In the genomic region with DNA sequence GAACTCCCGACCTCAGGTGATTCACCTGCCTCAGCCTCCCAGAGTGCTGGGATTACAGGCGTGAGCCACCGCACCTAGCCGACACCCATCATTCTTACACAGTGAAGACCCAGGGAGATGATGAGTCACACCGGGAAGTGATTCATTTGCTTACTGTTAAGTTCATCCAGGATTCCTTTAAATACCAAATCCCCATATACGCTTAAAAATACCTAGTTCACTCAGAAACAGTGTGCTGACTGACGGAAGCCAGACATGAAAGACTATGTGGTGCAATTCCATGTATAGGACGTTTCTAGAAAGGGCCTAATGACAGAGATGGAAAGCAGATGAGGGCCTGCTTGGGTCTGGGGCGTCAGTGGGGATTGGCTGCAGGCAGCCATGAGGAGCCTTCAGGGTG, we compare ENCODE assay signal across 1 cellular context.
TF ChIP-seq lines count a peak whose summit lies in the region.

No MANE protein-coding gene starts in this region.

TF ChIP-seq in A549, 52 proteins besides CTCF, POLR2A, EP300 and RAD21 (continued from another document):
- TF ChIP-seq, protein P1, sequence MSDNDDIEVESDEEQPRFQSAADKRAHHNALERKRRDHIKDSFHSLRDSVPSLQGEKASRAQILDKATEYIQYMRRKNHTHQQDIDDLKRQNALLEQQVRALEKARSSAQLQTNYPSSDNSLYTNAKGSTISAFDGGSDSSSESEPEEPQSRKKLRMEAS (IDR thresholded peaks at IDR 0.05) = no peak
- TF ChIP-seq ZSCAN20 (CRISPR knock-in tag; IDR thresholded peaks at IDR 0.05) (no peak), CEBPB (IDR thresholded peaks at IDR 0.05) (no peak), CBX8 (IDR thresholded peaks at IDR 0.05) (no peak), MAZ (IDR thresholded peaks at IDR 0.05; ENCODE audit: borderline replicate concordance, low read depth, low read length) (no peak), POLR2AphosphoS2 (conservative IDR thresholded peaks at IDR 0.05; ENCODE audit: low read length) (no peak), CBX2 (IDR thresholded peaks at IDR 0.05; ENCODE audit: borderline replicate concordance, low read depth) (no peak), EHF (CRISPR knock-in tag; IDR thresholded peaks at IDR 0.05) (no peak), MYC (IDR thresholded peaks at IDR 0.05; ENCODE audit: borderline replicate concordance, low read length) (no peak), TFCP2L1 (CRISPR knock-in tag; IDR thresholded peaks at IDR 0.05) (no peak), FOSL2 (IDR thresholded peaks at IDR 0.05) (peak; percentile 71), FOSL2 (CRISPR knock-in tag; IDR thresholded peaks at IDR 0.05) (peak; percentile 92), NPAS2 (CRISPR knock-in tag; IDR thresholded peaks at IDR 0.05; ENCODE audit: borderline replicate concordance) (no peak), ZNF302 (CRISPR knock-in tag; IDR thresholded peaks at IDR 0.05) (no peak)
- TF ChIP-seq, protein P2, sequence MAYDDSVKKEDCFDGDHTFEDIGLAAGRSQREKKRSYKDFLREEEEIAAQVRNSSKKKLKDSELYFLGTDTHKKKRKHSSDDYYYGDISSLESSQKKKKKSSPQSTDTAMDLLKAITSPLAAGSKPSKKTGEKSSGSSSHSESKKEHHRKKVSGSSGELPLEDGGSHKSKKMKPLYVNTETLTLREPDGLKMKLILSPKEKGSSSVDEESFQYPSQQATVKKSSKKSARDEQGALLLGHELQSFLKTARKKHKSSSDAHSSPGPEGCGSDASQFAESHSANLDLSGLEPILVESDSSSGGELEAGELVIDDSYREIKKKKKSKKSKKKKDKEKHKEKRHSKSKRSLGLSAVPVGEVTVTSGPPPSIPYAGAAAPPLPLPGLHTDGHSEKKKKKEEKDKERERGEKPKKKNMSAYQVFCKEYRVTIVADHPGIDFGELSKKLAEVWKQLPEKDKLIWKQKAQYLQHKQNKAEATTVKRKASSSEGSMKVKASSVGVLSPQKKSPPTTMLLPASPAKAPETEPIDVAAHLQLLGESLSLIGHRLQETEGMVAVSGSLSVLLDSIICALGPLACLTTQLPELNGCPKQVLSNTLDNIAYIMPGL (CRISPR knock-in tag; IDR thresholded peaks at IDR 0.05; ENCODE audit: borderline replicate concordance) = no peak
- TF ChIP-seq, protein P3, sequence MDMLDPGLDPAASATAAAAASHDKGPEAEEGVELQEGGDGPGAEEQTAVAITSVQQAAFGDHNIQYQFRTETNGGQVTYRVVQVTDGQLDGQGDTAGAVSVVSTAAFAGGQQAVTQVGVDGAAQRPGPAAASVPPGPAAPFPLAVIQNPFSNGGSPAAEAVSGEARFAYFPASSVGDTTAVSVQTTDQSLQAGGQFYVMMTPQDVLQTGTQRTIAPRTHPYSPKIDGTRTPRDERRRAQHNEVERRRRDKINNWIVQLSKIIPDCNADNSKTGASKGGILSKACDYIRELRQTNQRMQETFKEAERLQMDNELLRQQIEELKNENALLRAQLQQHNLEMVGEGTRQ (IDR thresholded peaks at IDR 0.05) = no peak
- TF ChIP-seq, protein P4, sequence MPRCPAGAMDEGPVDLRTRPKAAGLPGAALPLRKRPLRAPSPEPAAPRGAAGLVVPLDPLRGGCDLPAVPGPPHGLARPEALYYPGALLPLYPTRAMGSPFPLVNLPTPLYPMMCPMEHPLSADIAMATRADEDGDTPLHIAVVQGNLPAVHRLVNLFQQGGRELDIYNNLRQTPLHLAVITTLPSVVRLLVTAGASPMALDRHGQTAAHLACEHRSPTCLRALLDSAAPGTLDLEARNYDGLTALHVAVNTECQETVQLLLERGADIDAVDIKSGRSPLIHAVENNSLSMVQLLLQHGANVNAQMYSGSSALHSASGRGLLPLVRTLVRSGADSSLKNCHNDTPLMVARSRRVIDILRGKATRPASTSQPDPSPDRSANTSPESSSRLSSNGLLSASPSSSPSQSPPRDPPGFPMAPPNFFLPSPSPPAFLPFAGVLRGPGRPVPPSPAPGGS (IDR thresholded peaks at IDR 0.05) = no peak
